In the genomic region with DNA sequence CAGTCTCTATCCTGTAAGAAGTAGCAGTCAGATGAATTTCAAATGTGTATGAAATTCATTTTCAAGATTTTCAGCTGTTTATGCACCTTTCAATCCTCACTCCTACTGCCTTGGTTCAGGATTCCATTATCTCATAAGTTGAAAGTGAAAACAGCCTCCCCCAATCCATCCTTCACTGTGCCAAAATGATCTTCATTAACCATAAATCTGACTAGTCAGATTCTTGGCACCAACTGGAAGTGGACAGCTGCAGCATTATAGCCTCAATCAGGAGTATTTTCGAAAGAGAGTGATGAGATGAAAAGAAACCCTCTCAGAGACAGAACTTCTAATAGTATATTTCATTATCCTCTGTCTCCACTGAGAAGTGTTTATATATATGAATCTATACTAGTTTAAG, we compare ENCODE assay signal across 17 cellular contexts.
DNase-seq lines count a peak whose midpoint lies in the region; ATAC-seq and TF ChIP-seq lines count a peak whose summit lies in the region.
"Had no signal": no experiment of that assay in that cellular context is flagged by ENCODE, and none has a peak within 500 bp of the region (broad histone marks: within the 10 kb centered on the region; RNA-seq: fewer than 3 reads in every experiment).

No MANE protein-coding gene starts in this region.

- no peak overlapping the region for H3K27ac Mint-ChIP-seq in glutamatergic neuron (ENCODE audit: unreplicated experiment)
- H3K27ac Mint-ChIP-seq: CD8-positive, alpha-beta T cell; IgD-negative memory B cell had no signal

- no peak overlapping the region for H3K4me2 ChIP-seq in SK-N-SH

- TF ChIP-seq CTCF in SK-N-SH (IDR thresholded peaks at IDR 0.05) (no peak), fibroblast of mammary gland (conservative IDR thresholded peaks at IDR 0.05; ENCODE audit: control insufficient read depth, insufficient read depth, low read depth, low read length) (no peak), omental fat pad (IDR thresholded peaks at IDR 0.05) (no peak), glutamatergic neuron (IDR thresholded peaks at IDR 0.05; ENCODE audit: partially characterized antibody, unreplicated experiment) (no peak)

- peak; percentile 28 for ATAC-seq in omental fat pad (ENCODE audit: low FRiP score)
- ATAC-seq in GM19328 (IDR thresholded peaks at IDR 0.05; ENCODE audit: unreplicated experiment) = no peak
- ATAC-seq: CD8-positive, alpha-beta T cell had no signal

- POLR2A ChIA-PET in SK-N-SH (lab: Yijun Ruan, JAX) = no interaction called here

- H3K36me3 ChIP-seq in SK-N-SH (replicated peaks in 1 of 2; ENCODE audit: control insufficient read depth in 1 of 2, insufficient read depth in 2 of 2, low read length in 1 of 2) = no peaks in the 10 kb centered on the region

- peak; percentile 47 for DNase-seq in NCI-H226
- no peak for DNase-seq in SK-N-SH
- DNase-seq in fibroblast of mammary gland (ENCODE audit: low read depth) = peak; percentile 40
- no peak for DNase-seq in omental fat pad (ENCODE audit: low spot score)
- no peak for DNase-seq in dermis blood vessel endothelial cell
- no peak for DNase-seq in activated T-cell treated with anti-CD3 and anti-CD28 coated beads, Interleukin-2, amount 50 U/mL, for 1 hour
- no peak for DNase-seq in glutamatergic neuron
- DNase-seq: CD8-positive, alpha-beta T cell; EL; MV-4-11; NCI-H146; NCI-H2081 treated with DMSO at 0.1 percent for 48 hours; NCI-H526 treated with DMSO at 0.1 percent for 48 hours; SIG-M5; SW 1271 had no signal

- H3F3A ChIP-seq in SK-N-SH (replicated peaks; ENCODE audit: insufficient read depth) = no peaks in the 10 kb centered on the region

- CTCF ChIA-PET in SK-N-SH (lab: Yijun Ruan, JAX) = interaction anchor here (1.1 kb wide), 1 partner anchor 38 kb away, joined by 4 read pairs; no protein-coding TSS in a partner anchor

- peak in 1 of 2 experiments; percentile 42; a peak in 1 of 4 replicates for TF ChIP-seq EP300 in SK-N-SH (IDR thresholded peaks at IDR 0.05; ENCODE audit: borderline replicate concordance in 1 of 2, low read depth in 1 of 2, low read length in 1 of 2)

- H3K27me3 Mint-ChIP-seq in glutamatergic neuron (ENCODE audit: unreplicated experiment) = no peaks in the 10 kb centered on the region

- peaks cover 0 to 1% of the 10 kb centered on the region in 2 experiments; a peak in 2 of 4 replicates for H3K4me1 ChIP-seq in SK-N-SH (ENCODE audit: control insufficient read depth in 1 of 2, insufficient read depth in 2 of 2, low read depth in 1 of 2, low read length in 1 of 2)

- no peaks in the 10 kb centered on the region for H3K9me3 Mint-ChIP-seq in glutamatergic neuron (ENCODE audit: unreplicated experiment)
- H3K9me3 Mint-ChIP-seq: CD8-positive, alpha-beta T cell; IgD-negative memory B cell had no signal

- no peak overlapping the region for H3K4me3 Mint-ChIP-seq in glutamatergic neuron (ENCODE audit: unreplicated experiment)
- H3K4me3 Mint-ChIP-seq: CD8-positive, alpha-beta T cell; IgD-negative memory B cell had no signal

- H3K36me3 Mint-ChIP-seq in glutamatergic neuron (ENCODE audit: unreplicated experiment) = no peaks in the 10 kb centered on the region
- H3K36me3 Mint-ChIP-seq: CD8-positive, alpha-beta T cell; IgD-negative memory B cell had no signal

- H3K9me3 ChIP-seq in SK-N-SH = no peaks in the 10 kb centered on the region

- 38% methylated on average over 1 of the region's 1 CpG for WGBS in SK-N-SH (ENCODE audit: low lambda C conversion rate)

- H3K9ac ChIP-seq in SK-N-SH = no peak overlapping the region

- no peak overlapping the region for H2AFZ ChIP-seq in SK-N-SH (ENCODE audit: low read depth)

- H3K4me3 ChIP-seq in SK-N-SH (ENCODE audit: low read depth in 2 of 2, low read length in 1 of 2) (no peak overlapping the region), fibroblast of mammary gland (ENCODE audit: control insufficient read depth, low read depth, low read length) (no peak overlapping the region)

- H3K27me3 ChIP-seq in SK-N-SH (ENCODE audit: insufficient read depth) = no peaks in the 10 kb centered on the region

- H4K20me1 ChIP-seq in SK-N-SH (ENCODE audit: insufficient read depth) = no peaks in the 10 kb centered on the region

- TF ChIP-seq RAD21 in SK-N-SH (IDR thresholded peaks at IDR 0.05; ENCODE audit: low read length) = no peak

- H3K79me2 ChIP-seq in SK-N-SH (ENCODE audit: insufficient read depth) = no peaks in the 10 kb centered on the region

- no peaks in the 10 kb centered on the region for H3K9me2 ChIP-seq in SK-N-SH

- no peak overlapping the region for H3K27ac ChIP-seq in SK-N-SH (ENCODE audit: low read depth in 2 of 2, low read length in 1 of 2)

- no peaks in the 10 kb centered on the region for H3K4me1 Mint-ChIP-seq in glutamatergic neuron (ENCODE audit: low read depth, unreplicated experiment)
- H3K4me1 Mint-ChIP-seq: IgD-negative memory B cell had no signal

TF ChIP-seq in SK-N-SH, 30 proteins besides CTCF, POLR2A, EP300 and RAD21:
- TF ChIP-seq TCF12 (IDR thresholded peaks at IDR 0.05) = peak; percentile 31; the same call in 1 of the 2 replicates
- TF ChIP-seq, protein P1, sequence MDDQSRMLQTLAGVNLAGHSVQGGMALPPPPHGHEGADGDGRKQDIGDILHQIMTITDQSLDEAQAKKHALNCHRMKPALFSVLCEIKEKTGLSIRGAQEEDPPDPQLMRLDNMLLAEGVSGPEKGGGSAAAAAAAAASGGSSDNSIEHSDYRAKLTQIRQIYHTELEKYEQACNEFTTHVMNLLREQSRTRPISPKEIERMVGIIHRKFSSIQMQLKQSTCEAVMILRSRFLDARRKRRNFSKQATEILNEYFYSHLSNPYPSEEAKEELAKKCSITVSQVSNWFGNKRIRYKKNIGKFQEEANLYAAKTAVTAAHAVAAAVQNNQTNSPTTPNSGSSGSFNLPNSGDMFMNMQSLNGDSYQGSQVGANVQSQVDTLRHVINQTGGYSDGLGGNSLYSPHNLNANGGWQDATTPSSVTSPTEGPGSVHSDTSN (IDR thresholded peaks at IDR 0.05) = peak; percentile 68
- TF ChIP-seq TEAD4 (IDR thresholded peaks at IDR 0.05; ENCODE audit: borderline replicate concordance, insufficient read depth) = no peak

Comparison
In these comparisons a context has a peak if more than half of its experiments do, and no peak if none do; other contexts are left out.
1. DNase-seq: peak in NCI-H226 (single experiment) and fibroblast of mammary gland (single experiment); none in SK-N-SH (single experiment), omental fat pad (single experiment), dermis blood vessel endothelial cell (single experiment), activated T-cell treated with anti-CD3 and anti-CD28 coated beads, Interleukin-2, amount 50 U/mL, for 1 hour (single experiment) and glutamatergic neuron (single experiment).